In genomic region chr15:40917585-40917984, GRCh38 we compare ENCODE assay signal across 10 cellular contexts. TPM values are rescaled to one million over a fixed set of nuclear protein-coding genes. Genes with fewer than 3 reads are reported as not detected.
"Had no signal": no experiment of that assay in that cellular context is flagged by ENCODE, and none has a peak within 500 bp of the region (broad histone marks: within the 10 kb centered on the region; RNA-seq: fewer than 3 reads in every experiment).

No MANE protein-coding gene starts in this region.

- H3K9me3 ChIP-seq: ovary, tibial nerve had no signal

- ATAC-seq: effector memory CD8-positive, alpha-beta T cell had no signal

- H3K27ac ChIP-seq: ovary had no signal

- DNase-seq: activated CD4-positive, alpha-beta T cell treated with anti-CD3 and anti-CD28 coated beads, Interleukin-2, amount 50 U/mL, for 4 hours; activated CD4-positive, CD25-positive, alpha-beta regulatory T cell treated with anti-CD3 and anti-CD28 coated beads, Interleukin-2, amount 50 U/mL, for 72 hours; activated T-cell treated with anti-CD3 and anti-CD28 coated beads, Interleukin-2, amount 50 U/mL, for 1 hour; effector memory CD8-positive, alpha-beta T cell; ovary had no signal

- H3K36me3 ChIP-seq: ovary, tibial nerve had no signal

- H3K4me3 ChIP-seq: ovary, tibial nerve had no signal

- H3K27me3 ChIP-seq: ovary, tibial nerve had no signal

RNA-seq across cellular contexts. Expression of gene DLL4, which starts 11.6 kb away (rescaled TPM):
- total RNA-seq: T-helper 2 cell treated with Interferon-gamma antibody and Interleukin-4, amounts not matched to agents 100 ng/mL and 5 ng/mL, for 36 hours had no signal

RNA-seq across cellular contexts. Expression of gene RHOV, which starts 43.6 kb away (rescaled TPM):
- total RNA-seq: fibroblast of villous mesenchyme, mesenteric fat pad, subcutaneous adipose tissue had no signal
